21 cellular contexts compared by ENCODE assay signal in genomic region chrX:10884246-10884645, GRCh38.
DNase-seq lines count a peak whose midpoint lies in the region; ATAC-seq lines count a peak whose summit lies in the region.
"Had no signal": no experiment of that assay in that cellular context is flagged by ENCODE, and none has a peak within 500 bp of the region (broad histone marks: within the 10 kb centered on the region; RNA-seq: fewer than 3 reads in every experiment).

No MANE protein-coding gene starts in this region.

- DNase-seq in D341Med (ENCODE audit: low spot score) (peak; percentile 27), NCI-H82 (lab: John Stamatoyannopoulos, UW) (peak; percentile 74), fibroblast of peridontal ligament (ENCODE audit: extremely low read depth) (peak; percentile 68), stromal cell of bone marrow (ENCODE audit: low read depth) (peak; percentile 38), H7 (no peak)
- DNase-seq: activated CD4-positive, alpha-beta T cell treated with anti-CD3 and anti-CD28 coated beads, Interleukin-2, amount 50 U/mL, for 48 hours; activated CD4-positive, CD25-positive, alpha-beta regulatory T cell; activated effector memory CD4-positive, alpha-beta T cell treated with anti-CD3 and anti-CD28 coated beads, Interleukin-2, amount 50 U/mL, for 16 hours; cortex of kidney; GDM1; mammary epithelial cell; NCI-H146; NCI-H226; OCI-M1; stimulated activated CD4-positive, alpha-beta T cell treated with anti-CD3 and anti-CD28 coated beads, Interleukin-4, amount 100 ng/mL, for 1 hour; stimulated activated naive CD4-positive, alpha-beta T cell; T1000 had no signal

- H3K27ac Mint-ChIP-seq in activated T-helper 17 cell treated with anti-CD3 and anti-CD28 coated beads, Interleukin-2, amount 50 U/mL, for 72 hours: no peak overlapping the region

- H3K36me3 ChIP-seq in H7 (replicated peaks; ENCODE audit: control insufficient read depth, insufficient read depth, low read length): no peaks in the 10 kb centered on the region
- H3K36me3 ChIP-seq: breast epithelium, gastroesophageal sphincter had no signal

- no peaks in the 10 kb centered on the region for H3K9me3 Mint-ChIP-seq in activated T-helper 17 cell treated with anti-CD3 and anti-CD28 coated beads, Interleukin-2, amount 50 U/mL, for 72 hours

- H3K4me1 Mint-ChIP-seq in activated T-helper 17 cell treated with anti-CD3 and anti-CD28 coated beads, Interleukin-2, amount 50 U/mL, for 72 hours: no peaks in the 10 kb centered on the region

- H3K36me3 Mint-ChIP-seq in activated T-helper 17 cell treated with anti-CD3 and anti-CD28 coated beads, Interleukin-2, amount 50 U/mL, for 72 hours (ENCODE audit: low read depth): no peaks in the 10 kb centered on the region

- no peak overlapping the region for H3K4me3 Mint-ChIP-seq in activated T-helper 17 cell treated with anti-CD3 and anti-CD28 coated beads, Interleukin-2, amount 50 U/mL, for 72 hours

- H3K4me3 ChIP-seq in H7 (ENCODE audit: insufficient read depth, low read depth, low read length): no peak overlapping the region
- H3K4me3 ChIP-seq: breast epithelium, gastroesophageal sphincter had no signal

- H3K27me3 ChIP-seq in H7 (ENCODE audit: control insufficient read depth, insufficient read depth, low read length): no peaks in the 10 kb centered on the region
- H3K27me3 ChIP-seq: gastroesophageal sphincter had no signal

- ATAC-seq in GM21717 (IDR thresholded peaks at IDR 0.05; ENCODE audit: unreplicated experiment): no peak
- no peak for ATAC-seq in activated T-helper 17 cell treated with anti-CD3 and anti-CD28 coated beads, Interleukin-2, amount 50 U/mL, for 72 hours (replicated peaks)
- ATAC-seq: gastroesophageal sphincter had no signal

- H3K27me3 Mint-ChIP-seq in activated T-helper 17 cell treated with anti-CD3 and anti-CD28 coated beads, Interleukin-2, amount 50 U/mL, for 72 hours: no peaks in the 10 kb centered on the region
